9 cellular contexts compared by ENCODE assay signal in genomic region chr5:96651948-96652753, GRCh38. TPM values are rescaled to one million over a fixed set of nuclear protein-coding genes. Genes with fewer than 3 reads are reported as not detected.
A peak's percentile ranks its signal among the peaks of the same experiment; 100 is the strongest.
DNase-seq lines count a peak whose midpoint lies in the region; FAIRE-seq and TF ChIP-seq lines count a peak whose summit lies in the region.
"Had no signal": no experiment of that assay in that cellular context is flagged by ENCODE, and none has a peak within 500 bp of the region (broad histone marks: within the 10 kb centered on the region; RNA-seq: fewer than 3 reads in every experiment).

No MANE protein-coding gene starts in this region.

- peak; percentile 30 for FAIRE-seq in H54 (lab: Jason Lieb, UNC)

- H3K4me3 ChIP-seq in BE2C (ENCODE audit: low read depth, low read length) (no peak overlapping the region), SJSA1 (no peak overlapping the region), adrenal gland (no peak overlapping the region)

- H3K9me3 ChIP-seq in BE2C: no peaks in the 10 kb centered on the region
- no peaks in the 10 kb centered on the region for H3K9me3 ChIP-seq in SJSA1 (replicated peaks)
- H3K9me3 ChIP-seq in adrenal gland (replicated peaks in 1 of 3): no peaks in the 10 kb centered on the region

- peaks cover 68% of the 10 kb centered on the region for H3K27me3 Mint-ChIP-seq in activated CD4-positive, alpha-beta memory T cell treated with anti-CD3 and anti-CD28 coated beads, Interleukin-2, amount 10 ng/mL, durations not matched to agents 7 days and 5 days

- no peaks in the 10 kb centered on the region for H3K36me3 ChIP-seq in BE2C
- no peaks in the 10 kb centered on the region for H3K36me3 ChIP-seq in SJSA1
- no peaks in the 10 kb centered on the region for H3K36me3 ChIP-seq in adrenal gland (replicated peaks in 1 of 2)

- WGBS in adrenal gland, 4 donors: 73 to 81% (median 75%) methylated on average over 4 of the region's 4 CpGs

- peak; percentile 30 for DNase-seq in BE2C
- DNase-seq in H54 (ENCODE audit: insufficient read length, low spot score): no peak
- DNase-seq in SJSA1 (ENCODE audit: low read depth in 1 of 2, low spot score in 2 of 2): peak in 1 of 2 experiments; percentile 55
- DNase-seq in germinal center (ENCODE audit: low spot score): peak; percentile 6
- no peak for DNase-seq in dedifferentiated amniotic fluid mesenchymal stem cell (ENCODE audit: extremely low spot score)
- DNase-seq in activated CD4-positive, alpha-beta memory T cell treated with anti-CD3 and anti-CD28 coated beads, Interleukin-2, amount 10 ng/mL, durations not matched to agents 7 days and 5 days: no peak
- no peak for DNase-seq in GM19240 (ENCODE audit: insufficient read length, low spot score)
- DNase-seq in adrenal gland: no peak
- DNase-seq: T-helper 1 cell had no signal

- H3K27ac Mint-ChIP-seq in activated CD4-positive, alpha-beta memory T cell treated with anti-CD3 and anti-CD28 coated beads, Interleukin-2, amount 10 ng/mL, durations not matched to agents 7 days and 5 days: no peak overlapping the region

- H3K27ac ChIP-seq in SJSA1 (peak overlapping the region; percentile 86), adrenal gland (no peak overlapping the region)

- H3K9me3 Mint-ChIP-seq in activated CD4-positive, alpha-beta memory T cell treated with anti-CD3 and anti-CD28 coated beads, Interleukin-2, amount 10 ng/mL, durations not matched to agents 7 days and 5 days: no peaks in the 10 kb centered on the region

- CTCF ChIA-PET in activated CD4-positive, alpha-beta memory T cell treated with anti-CD3 and anti-CD28 coated beads, Interleukin-2, amount 10 ng/mL, durations not matched to agents 7 days and 5 days (lab: Charles Lee): interaction anchor here (0.8 to 1.5 kb wide), 3 partner anchors 11 to 48 kb away, joined by 3 read pairs; no protein-coding TSS in a partner anchor

- TF ChIP-seq POLR2A in H54 (IDR thresholded peaks at IDR 0.05; ENCODE audit: low read depth, low read length): no peak
- TF ChIP-seq POLR2A in adrenal gland (IDR thresholded peaks at IDR 0.05): no peak

- POLR2A ChIA-PET in activated CD4-positive, alpha-beta memory T cell treated with anti-CD3 and anti-CD28 coated beads, Interleukin-2, amount 10 ng/mL, durations not matched to agents 7 days and 5 days (lab: Charles Lee): interaction anchor here (2.5 kb wide), 1 partner anchor 11 kb away, joined by 16 read pairs; the partner anchor contains the start of gene CAST

- peaks cover 35% of the 10 kb centered on the region for H3K4me1 Mint-ChIP-seq in activated CD4-positive, alpha-beta memory T cell treated with anti-CD3 and anti-CD28 coated beads, Interleukin-2, amount 10 ng/mL, durations not matched to agents 7 days and 5 days

- no peak overlapping the region for H3K4me3 Mint-ChIP-seq in activated CD4-positive, alpha-beta memory T cell treated with anti-CD3 and anti-CD28 coated beads, Interleukin-2, amount 10 ng/mL, durations not matched to agents 7 days and 5 days

- no peaks in the 10 kb centered on the region for H3K27me3 ChIP-seq in BE2C
- no peaks in the 10 kb centered on the region for H3K27me3 ChIP-seq in SJSA1 (replicated peaks)
- no peaks in the 10 kb centered on the region for H3K27me3 ChIP-seq in adrenal gland

- peaks cover 2% of the 10 kb centered on the region for H3K36me3 Mint-ChIP-seq in activated CD4-positive, alpha-beta memory T cell treated with anti-CD3 and anti-CD28 coated beads, Interleukin-2, amount 10 ng/mL, durations not matched to agents 7 days and 5 days (ENCODE audit: low read depth)

- H3K4me1 ChIP-seq in BE2C (no peaks in the 10 kb centered on the region), SJSA1 (replicated peaks) (peaks cover 85% of the 10 kb centered on the region), adrenal gland (replicated peaks in 1 of 2) (no peaks in the 10 kb centered on the region)

- TF ChIP-seq CTCF in BE2C (IDR thresholded peaks at IDR 0.05; ENCODE audit: low read depth, low read length) (peak; percentile 67), adrenal gland (IDR thresholded peaks at IDR 0.05) (peak in 3 of 6 experiments; percentile 24 to 32 (median 26))

- intact Hi-C loops in adrenal gland (cut with DNase I): no loop called here

RNA-seq across cellular contexts. Expression of gene CAST, which starts 10.0 kb away (rescaled TPM):
- 27.5 TPM for polyA plus RNA-seq in BE2C (2012; ENCODE audit: insufficient read depth, insufficient read length, low read depth)
- 234 and 272 TPM in 2 replicates for total RNA-seq in SJSA1 (2014; rRNA removed; shearing (Covaris generic))
- total RNA-seq in activated CD4-positive, alpha-beta memory T cell treated with anti-CD3 and anti-CD28 coated beads, Interleukin-2, amount 10 ng/mL, durations not matched to agents 7 days and 5 days: 100 to 1,000 TPM; 170 to 179 TPM
- total RNA-seq in adrenal gland: 100 to 1,000 TPM; 130 to 229 (median 185) TPM
- polyA plus RNA-seq in adrenal gland: 100 to 1,000 TPM in 1 of 3 donors, 10 to 100 TPM in 2; 54.3 to 329 (median 81.6) TPM

Comparison
In these comparisons a context has a peak if more than half of its experiments do, and no peak if none do; other contexts are left out.
1. DNase-seq: peak in BE2C (single experiment) and germinal center (single experiment); none in H54 (single experiment), dedifferentiated amniotic fluid mesenchymal stem cell (single experiment), activated CD4-positive, alpha-beta memory T cell treated with anti-CD3 and anti-CD28 coated beads, Interleukin-2, amount 10 ng/mL, durations not matched to agents 7 days and 5 days (single experiment), GM19240 (single experiment) and adrenal gland (0 of 7).